ENCODE assay signal across 19 cellular contexts in genomic region chr18:48006415-48007175, GRCh38.
DNase-seq lines count a peak whose midpoint lies in the region; ATAC-seq and TF ChIP-seq lines count a peak whose summit lies in the region.
"Had no signal": no experiment of that assay in that cellular context is flagged by ENCODE, and none has a peak within 500 bp of the region (broad histone marks: within the 10 kb centered on the region; RNA-seq: fewer than 3 reads in every experiment).

No MANE protein-coding gene starts in this region.

- no peak for TF ChIP-seq POLR2A in gastrocnemius medialis (IDR thresholded peaks at IDR 0.05)

- no peaks in the 10 kb centered on the region for H3K27me3 ChIP-seq in gastrocnemius medialis
- H3K27me3 ChIP-seq: hepatocyte, Peyer's patch, upper lobe of left lung had no signal

- no peaks in the 10 kb centered on the region for H3K9me3 Mint-ChIP-seq in activated naive CD4-positive, alpha-beta T cell treated with anti-CD3 and anti-CD28 coated beads, Interleukin-2, amount 50 U/mL, for 24 hours
- H3K9me3 Mint-ChIP-seq in activated naive CD4-positive, alpha-beta T cell treated with anti-CD3 and anti-CD28 coated beads, Interleukin-2, amount 50 U/mL, for 72 hours: no peaks in the 10 kb centered on the region
- H3K9me3 Mint-ChIP-seq in activated T-helper 2 cell treated with anti-CD3 and anti-CD28 coated beads, Interferon-gamma antibody, Interleukin-2, Interleukin-4, amounts not matched to agents 10 μg/mL and 5 μg/mL and 100 μg/mL, durations not matched to agents 14 hours and 24 hours and 36 hours: no peaks in the 10 kb centered on the region
- peaks cover 0 to 16% (median 8%) of the 10 kb centered on the region in 7 donors for H3K9me3 Mint-ChIP-seq in naive B cell
- H3K9me3 Mint-ChIP-seq in stimulated activated naive CD8-positive, alpha-beta T cell treated with anti-CD3 and anti-CD28 coated beads, Interleukin-15, amount 100 ng/mL, for 72 hours: no peaks in the 10 kb centered on the region

- H3K4me3 Mint-ChIP-seq in activated naive CD4-positive, alpha-beta T cell treated with anti-CD3 and anti-CD28 coated beads, Interleukin-2, amount 50 U/mL, for 24 hours: peak overlapping the region; percentile 73
- peak overlapping the region; percentile 56 for H3K4me3 Mint-ChIP-seq in activated T-helper 2 cell treated with anti-CD3 and anti-CD28 coated beads, Interferon-gamma antibody, Interleukin-2, Interleukin-4, amounts not matched to agents 10 μg/mL and 5 μg/mL and 100 μg/mL, durations not matched to agents 14 hours and 24 hours and 36 hours (ENCODE audit: low read depth)
- H3K4me3 Mint-ChIP-seq in naive B cell: peak overlapping the region in 7 of 8 donors; percentile 43 to 81 (median 64)
- peak overlapping the region; percentile 17 to 57 for H3K4me3 Mint-ChIP-seq in stimulated activated naive CD8-positive, alpha-beta T cell treated with anti-CD3 and anti-CD28 coated beads, Interleukin-15, amount 100 ng/mL, for 72 hours
- H3K4me3 Mint-ChIP-seq: activated CD8-positive, alpha-beta T cell treated with anti-CD3 and anti-CD28 coated beads for 36 hours had no signal

- no peak overlapping the region for H3K27ac ChIP-seq in gastrocnemius medialis
- H3K27ac ChIP-seq: hepatocyte, Peyer's patch, upper lobe of left lung had no signal

- no peak for ATAC-seq in activated naive CD4-positive, alpha-beta T cell treated with anti-CD3 and anti-CD28 coated beads, Interleukin-2, amount 50 U/mL, for 72 hours
- ATAC-seq in naive B cell (ENCODE audit: low read depth in 2 of 2): no peak
- no peak for ATAC-seq in stimulated activated naive CD8-positive, alpha-beta T cell treated with anti-CD3 and anti-CD28 coated beads, Interleukin-15, amount 100 ng/mL, for 72 hours
- no peak for ATAC-seq in GM21515 (IDR thresholded peaks at IDR 0.05; ENCODE audit: unreplicated experiment)
- no peak for ATAC-seq in gastrocnemius medialis
- ATAC-seq: activated CD8-positive, alpha-beta T cell treated with anti-CD3 and anti-CD28 coated beads for 36 hours had no signal

- H3K36me3 Mint-ChIP-seq in activated naive CD4-positive, alpha-beta T cell treated with anti-CD3 and anti-CD28 coated beads, Interleukin-2, amount 50 U/mL, for 24 hours: no peaks in the 10 kb centered on the region
- H3K36me3 Mint-ChIP-seq in activated naive CD4-positive, alpha-beta T cell treated with anti-CD3 and anti-CD28 coated beads, Interleukin-2, amount 50 U/mL, for 72 hours: no peaks in the 10 kb centered on the region
- H3K36me3 Mint-ChIP-seq in activated T-helper 2 cell treated with anti-CD3 and anti-CD28 coated beads, Interferon-gamma antibody, Interleukin-2, Interleukin-4, amounts not matched to agents 10 μg/mL and 5 μg/mL and 100 μg/mL, durations not matched to agents 14 hours and 24 hours and 36 hours (ENCODE audit: low read depth): no peaks in the 10 kb centered on the region
- H3K36me3 Mint-ChIP-seq in naive B cell: peaks cover 0 to 6% of the 10 kb centered on the region in 2 donors

- TF ChIP-seq CTCF in gastrocnemius medialis (IDR thresholded peaks at IDR 0.05 in 4 of 5, conservative IDR thresholded peaks at IDR 0.05 in 1 of 5): no peak

- H3K36me3 ChIP-seq in gastrocnemius medialis: no peaks in the 10 kb centered on the region
- H3K36me3 ChIP-seq: Peyer's patch, upper lobe of left lung had no signal

- intact Hi-C loops in activated T-helper 2 cell treated with anti-CD3 and anti-CD28 coated beads, Interferon-gamma antibody, Interleukin-2, Interleukin-4, amounts not matched to agents 10 μg/mL and 5 μg/mL and 100 μg/mL, durations not matched to agents 14 hours and 24 hours and 36 hours (cut with micrococcal nuclease): loop anchor here (5.0 kb wide), 1 partner anchor 74 kb away; the partner anchor contains the start of gene SMAD2
- intact Hi-C loops in gastrocnemius medialis (cut with DNase I; ENCODE audit: low total_unique reads): loop anchor here (10.0 kb wide), 1 partner anchor 142 kb away; no protein-coding TSS in a partner anchor

- DNase-seq in activated naive CD4-positive, alpha-beta T cell treated with anti-CD3 and anti-CD28 coated beads, Interleukin-2, amount 50 U/mL, for 72 hours (ENCODE audit: low spot score in 2 of 2): no peak
- DNase-seq in activated T-helper 2 cell treated with anti-CD3 and anti-CD28 coated beads, Interferon-gamma antibody, Interleukin-2, Interleukin-4, amounts not matched to agents 10 μg/mL and 5 μg/mL and 100 μg/mL, durations not matched to agents 14 hours and 24 hours and 36 hours (ENCODE audit: low spot score): no peak
- DNase-seq in naive B cell: no peak
- DNase-seq in stimulated activated naive CD8-positive, alpha-beta T cell treated with anti-CD3 and anti-CD28 coated beads, Interleukin-15, amount 100 ng/mL, for 72 hours: no peak
- no peak for DNase-seq in gastrocnemius medialis
- DNase-seq in NCI-H524 (lab: John Stamatoyannopoulos, UW): no peak
- DNase-seq: activated CD8-positive, alpha-beta T cell treated with anti-CD3 and anti-CD28 coated beads for 36 hours; H7; mammary epithelial cell; NCI-H1694; NCI-H345; right cardiac atrium; SK-N-SH; stimulated activated naive CD4-positive, alpha-beta T cell treated with Interleukin-2 at 50 U/mL for 16 hours had no signal

- in situ Hi-C loops in gastrocnemius medialis (cut with MboI; ENCODE audit: low sequenced_read_pairs in 4 of 4): no loop called here

- H3K27me3 Mint-ChIP-seq in activated naive CD4-positive, alpha-beta T cell treated with anti-CD3 and anti-CD28 coated beads, Interleukin-2, amount 50 U/mL, for 24 hours: peaks cover 5% of the 10 kb centered on the region
- peaks cover 36% of the 10 kb centered on the region for H3K27me3 Mint-ChIP-seq in activated T-helper 2 cell treated with anti-CD3 and anti-CD28 coated beads, Interferon-gamma antibody, Interleukin-2, Interleukin-4, amounts not matched to agents 10 μg/mL and 5 μg/mL and 100 μg/mL, durations not matched to agents 14 hours and 24 hours and 36 hours (ENCODE audit: low read depth)
- peaks cover 26 to 52% (median 51%) of the 10 kb centered on the region in 3 donors for H3K27me3 Mint-ChIP-seq in naive B cell
- peaks cover 37% of the 10 kb centered on the region for H3K27me3 Mint-ChIP-seq in stimulated activated naive CD8-positive, alpha-beta T cell treated with anti-CD3 and anti-CD28 coated beads, Interleukin-15, amount 100 ng/mL, for 72 hours

- H3K9me3 ChIP-seq in gastrocnemius medialis: no peaks in the 10 kb centered on the region
- H3K9me3 ChIP-seq: Peyer's patch, SK-N-SH, upper lobe of left lung had no signal

- H3K4me1 ChIP-seq in gastrocnemius medialis: peaks cover 0 to 12% of the 10 kb centered on the region in 2 donors

- no peak overlapping the region for H3K27ac Mint-ChIP-seq in activated naive CD4-positive, alpha-beta T cell treated with anti-CD3 and anti-CD28 coated beads, Interleukin-2, amount 50 U/mL, for 24 hours
- no peak overlapping the region for H3K27ac Mint-ChIP-seq in activated naive CD4-positive, alpha-beta T cell treated with anti-CD3 and anti-CD28 coated beads, Interleukin-2, amount 50 U/mL, for 72 hours
- no peak overlapping the region for H3K27ac Mint-ChIP-seq in activated T-helper 2 cell treated with anti-CD3 and anti-CD28 coated beads, Interferon-gamma antibody, Interleukin-2, Interleukin-4, amounts not matched to agents 10 μg/mL and 5 μg/mL and 100 μg/mL, durations not matched to agents 14 hours and 24 hours and 36 hours
- peak overlapping the region in 2 of 6 donors; percentile 33 to 67 for H3K27ac Mint-ChIP-seq in naive B cell
- no peak overlapping the region for H3K27ac Mint-ChIP-seq in stimulated activated naive CD8-positive, alpha-beta T cell treated with anti-CD3 and anti-CD28 coated beads, Interleukin-15, amount 100 ng/mL, for 72 hours
- H3K27ac Mint-ChIP-seq: activated CD8-positive, alpha-beta T cell treated with anti-CD3 and anti-CD28 coated beads for 36 hours had no signal

- H3K4me3 ChIP-seq in gastrocnemius medialis: no peak overlapping the region
- H3K4me3 ChIP-seq: hepatocyte, Peyer's patch, upper lobe of left lung had no signal

- H3K4me1 Mint-ChIP-seq in activated naive CD4-positive, alpha-beta T cell treated with anti-CD3 and anti-CD28 coated beads, Interleukin-2, amount 50 U/mL, for 24 hours: peaks cover 6% of the 10 kb centered on the region
- H3K4me1 Mint-ChIP-seq in activated T-helper 2 cell treated with anti-CD3 and anti-CD28 coated beads, Interferon-gamma antibody, Interleukin-2, Interleukin-4, amounts not matched to agents 10 μg/mL and 5 μg/mL and 100 μg/mL, durations not matched to agents 14 hours and 24 hours and 36 hours (ENCODE audit: low read depth): peaks cover 1% of the 10 kb centered on the region
- H3K4me1 Mint-ChIP-seq in naive B cell: peaks cover 10 to 33% (median 18%) of the 10 kb centered on the region in 3 donors
- H3K4me1 Mint-ChIP-seq in stimulated activated naive CD8-positive, alpha-beta T cell treated with anti-CD3 and anti-CD28 coated beads, Interleukin-15, amount 100 ng/mL, for 72 hours: peaks cover 16% of the 10 kb centered on the region
